Comparison of ENCODE assay signal across 1 cellular context in genomic region chr22:20582171-20582511, GRCh38.
A peak's percentile ranks its signal among the peaks of the same experiment; 100 is the strongest.
TF ChIP-seq lines count a peak whose summit lies in the region.

No MANE protein-coding gene starts in this region.

TF ChIP-seq in K562, 482 proteins besides CTCF, POLR2A, EP300 and RAD21 (continued from another document and continues in another):
- peak; percentile 83 for TF ChIP-seq ZNF740 (CRISPR knock-in tag; IDR thresholded peaks at IDR 0.05)
- TF ChIP-seq ZNF740 (tag; IDR thresholded peaks at IDR 0.05), result no peak
- TF ChIP-seq HNRNPUL1 (IDR thresholded peaks at IDR 0.05; ENCODE audit: low read length), result no peak
- TF ChIP-seq ZNF134 (CRISPR knock-in tag; conservative IDR thresholded peaks at IDR 0.05), result no peak
- TF ChIP-seq ZNF121 (CRISPR knock-in tag; conservative IDR thresholded peaks at IDR 0.05), result no peak
- no peak for TF ChIP-seq SIRT6 (IDR thresholded peaks at IDR 0.05; ENCODE audit: low read depth, low read length)
- TF ChIP-seq ARID1B (IDR thresholded peaks at IDR 0.05), result no peak
- no peak for TF ChIP-seq IFI16 (CRISPR knock-in tag; IDR thresholded peaks at IDR 0.05)
- TF ChIP-seq SRSF7 (optimal IDR thresholded peaks at IDR 0.05; ENCODE audit: low read depth, low read length), result no peak
- TF ChIP-seq ARID3B (CRISPR knock-in tag; IDR thresholded peaks at IDR 0.05; ENCODE audit: borderline replicate concordance), result 0 out of 2 replicates have a peak, but pooled peaks have one; percentile 30
- no peak for TF ChIP-seq ZNF175 (CRISPR knock-in tag; IDR thresholded peaks at IDR 0.05; ENCODE audit: low read depth)
- TF ChIP-seq USF2 (CRISPR knock-in tag; IDR thresholded peaks at IDR 0.05), result no peak
- no peak for TF ChIP-seq CUX1 (CRISPR knock-in tag; IDR thresholded peaks at IDR 0.05)
- 0 out of 2 replicates have a peak, but pooled peaks have one; percentile 7 for TF ChIP-seq ZNF282 (CRISPR knock-in tag; IDR thresholded peaks at IDR 0.05)
- no peak for TF ChIP-seq PRPF4 (IDR thresholded peaks at IDR 0.05; ENCODE audit: insufficient read depth, low read depth, low read length, poor library complexity, severe bottlenecking)
- no peak for TF ChIP-seq ZBTB1 (CRISPR knock-in tag; IDR thresholded peaks at IDR 0.05; ENCODE audit: borderline replicate concordance, low read depth)
- peak; percentile 91; the same call in 1 of the 2 replicates for TF ChIP-seq IRF2 (CRISPR knock-in tag; IDR thresholded peaks at IDR 0.05)
- no peak for TF ChIP-seq OTX1 (CRISPR knock-in tag; IDR thresholded peaks at IDR 0.05)
- no peak for TF ChIP-seq PURB (CRISPR knock-in tag; IDR thresholded peaks at IDR 0.05; ENCODE audit: low read depth)
- TF ChIP-seq KDM4B (IDR thresholded peaks at IDR 0.05; ENCODE audit: borderline replicate concordance in 2 of 2, low read depth in 1 of 2), result no peak
- TF ChIP-seq TRIM28 (IDR thresholded peaks at IDR 0.05), result no peak
- no peak for TF ChIP-seq ATF4 (CRISPR knock-in tag; IDR thresholded peaks at IDR 0.05)
- TF ChIP-seq MTA3 (IDR thresholded peaks at IDR 0.05; ENCODE audit: borderline replicate concordance), result no peak
- no peak for TF ChIP-seq ZBED1 (IDR thresholded peaks at IDR 0.05)
- no peak for TF ChIP-seq ZFP36 (IDR thresholded peaks at IDR 0.05; ENCODE audit: low read depth, low read length, partially characterized antibody)
- TF ChIP-seq NFATC3 (IDR thresholded peaks at IDR 0.05), result no peak
- no peak for TF ChIP-seq DACH1 (IDR thresholded peaks at IDR 0.05; ENCODE audit: partially characterized antibody)
- no peak for TF ChIP-seq ZNF395 (CRISPR knock-in tag; IDR thresholded peaks at IDR 0.05)
- no peak for TF ChIP-seq NFE2 (IDR thresholded peaks at IDR 0.05; ENCODE audit: low read depth)
- TF ChIP-seq ZNF318 (IDR thresholded peaks at IDR 0.05; ENCODE audit: borderline replicate concordance in 1 of 2, low read depth in 1 of 2), result no peak
- TF ChIP-seq ZNF785 (CRISPR knock-in tag; IDR thresholded peaks at IDR 0.05), result no peak
- no peak for TF ChIP-seq U2AF2 (optimal IDR thresholded peaks at IDR 0.05; ENCODE audit: low read depth, low read length)
- TF ChIP-seq TARDBP (IDR thresholded peaks at IDR 0.05), result no peak
- no peak for TF ChIP-seq PREB (CRISPR knock-in tag; IDR thresholded peaks at IDR 0.05)
- no peak for TF ChIP-seq MYBL2 (IDR thresholded peaks at IDR 0.05; ENCODE audit: low read depth)
- 0 out of 2 replicates have a peak, but pooled peaks have one; percentile 23 for TF ChIP-seq MYBL2 (CRISPR knock-in tag; IDR thresholded peaks at IDR 0.05; ENCODE audit: borderline replicate concordance)
- no peak for TF ChIP-seq COPS2 (conservative IDR thresholded peaks at IDR 0.05)
- TF ChIP-seq ZNF398 (CRISPR knock-in tag; IDR thresholded peaks at IDR 0.05), result no peak
- TF ChIP-seq SMARCC2 (IDR thresholded peaks at IDR 0.05; ENCODE audit: low read depth), result no peak
